14 cellular contexts compared by ENCODE assay signal in the genomic region with DNA sequence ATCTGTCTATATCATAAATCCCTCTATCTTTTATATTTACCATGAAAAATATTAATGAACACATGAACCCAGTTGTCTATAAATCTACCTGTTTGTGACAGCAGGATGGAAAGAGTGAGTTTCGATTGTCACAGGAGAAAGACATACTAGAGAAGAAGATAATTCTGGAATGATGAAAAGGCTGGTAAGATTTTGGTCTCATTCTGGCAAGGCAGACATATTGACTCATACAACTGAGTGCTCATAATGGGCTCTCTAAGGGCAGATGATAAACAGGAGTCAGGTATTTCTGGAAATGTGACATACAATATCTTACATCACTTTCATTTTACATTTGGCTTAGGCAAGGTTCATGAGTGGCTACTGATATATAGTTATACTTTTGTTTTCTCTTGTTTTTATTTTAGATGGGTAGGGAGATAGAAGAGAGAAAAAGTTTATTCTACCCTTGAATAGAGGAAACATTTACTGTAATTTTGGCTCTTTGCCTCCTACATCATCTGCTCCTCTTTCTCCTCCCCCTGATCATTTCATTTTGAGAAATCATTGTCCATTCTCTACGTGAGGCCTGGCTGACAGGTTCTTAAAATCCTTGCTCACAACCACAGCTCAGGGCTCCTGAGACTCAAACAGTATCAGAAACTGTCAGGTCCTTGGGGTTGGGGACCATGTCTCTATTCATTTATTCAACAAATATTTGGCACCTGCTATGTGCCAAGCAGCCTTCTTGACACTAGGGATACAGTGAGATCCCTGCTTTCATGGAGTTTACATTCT. TPM values are rescaled to one million over a fixed set of nuclear protein-coding genes. Genes with fewer than 3 reads are reported as not detected.
DNase-seq lines count a peak whose midpoint lies in the region; ATAC-seq lines count a peak whose summit lies in the region.
"Had no signal": no experiment of that assay in that cellular context is flagged by ENCODE, and none has a peak within 500 bp of the region (broad histone marks: within the 10 kb centered on the region; RNA-seq: fewer than 3 reads in every experiment).

No MANE protein-coding gene starts in this region.

- H3K36me3 Mint-ChIP-seq in activated T-cell treated with anti-CD3 and anti-CD28 coated beads, Interleukin-2, amount 50 U/mL, for 72 hours (ENCODE audit: insufficient read depth in 2 of 2): no peaks in the 10 kb centered on the region
- H3K36me3 Mint-ChIP-seq: activated naive CD4-positive, alpha-beta T cell treated with anti-CD3 and anti-CD28 coated beads, Interleukin-2, amount 50 U/mL, for 72 hours; naive thymus-derived CD8-positive, alpha-beta T cell had no signal

- peak overlapping the region; percentile 98 for H3K27ac Mint-ChIP-seq in activated T-cell treated with anti-CD3 and anti-CD28 coated beads, Interleukin-2, amount 50 U/mL, for 72 hours
- H3K27ac Mint-ChIP-seq: HFFc6; naive thymus-derived CD8-positive, alpha-beta T cell had no signal

- peak overlapping the region; percentile 44 to 89 for H3K4me3 Mint-ChIP-seq in activated T-cell treated with anti-CD3 and anti-CD28 coated beads, Interleukin-2, amount 50 U/mL, for 72 hours
- H3K4me3 Mint-ChIP-seq: HFFc6; naive thymus-derived CD8-positive, alpha-beta T cell had no signal

- H3K27me3 Mint-ChIP-seq in activated T-cell treated with anti-CD3 and anti-CD28 coated beads, Interleukin-2, amount 50 U/mL, for 72 hours (ENCODE audit: low read depth): peaks cover 8% of the 10 kb centered on the region

- ATAC-seq in activated T-cell treated with anti-CD3 and anti-CD28 coated beads, Interleukin-2, amount 50 U/mL, for 72 hours (replicated peaks in 1 of 2): peak; percentile 95
- ATAC-seq in HG02610 (IDR thresholded peaks at IDR 0.05; ENCODE audit: unreplicated experiment): peak; percentile 40
- no peak for ATAC-seq in GM18517 (IDR thresholded peaks at IDR 0.05; ENCODE audit: unreplicated experiment)
- ATAC-seq: left ventricle myocardium superior; naive thymus-derived CD8-positive, alpha-beta T cell had no signal

- H3K4me1 Mint-ChIP-seq in activated T-cell treated with anti-CD3 and anti-CD28 coated beads, Interleukin-2, amount 50 U/mL, for 72 hours (ENCODE audit: low read depth): peaks cover 29% of the 10 kb centered on the region
- H3K4me1 Mint-ChIP-seq: naive thymus-derived CD8-positive, alpha-beta T cell had no signal

- H3K9me3 Mint-ChIP-seq in activated T-cell treated with anti-CD3 and anti-CD28 coated beads, Interleukin-2, amount 50 U/mL, for 72 hours: no peaks in the 10 kb centered on the region
- H3K9me3 Mint-ChIP-seq: activated naive CD4-positive, alpha-beta T cell treated with anti-CD3 and anti-CD28 coated beads, Interleukin-2, amount 50 U/mL, for 72 hours; HFFc6; naive thymus-derived CD8-positive, alpha-beta T cell had no signal

- DNase-seq in activated T-cell treated with anti-CD3 and anti-CD28 coated beads, Interleukin-2, amount 50 U/mL, for 72 hours: peak; percentile 12 to 27
- no peak for DNase-seq in activated T-cell treated with anti-CD3 and anti-CD28 coated beads, Interleukin-2, amount 50 U/mL, for 48 hours
- DNase-seq in OCI-M1 (lab: John Stamatoyannopoulos, UW) (peak; percentile 47), kidney tubule cell (ENCODE audit: low spot score) (peak; percentile 22), NCI-H524 (lab: John Stamatoyannopoulos, UW) (no peak), GM19240 (ENCODE audit: insufficient read length, low spot score) (no peak)
- DNase-seq: HFFc6; left ventricle myocardium superior; MV-4-11; naive thymus-derived CD8-positive, alpha-beta T cell; Peyer's patch had no signal

RNA-seq across cellular contexts. Expression of a gene that starts 14.4 kb away (rescaled TPM):
- 1 to 10 TPM; 2.7 to 5.9 TPM for total RNA-seq in activated T-cell treated with anti-CD3 and anti-CD28 coated beads, Interleukin-2, amount 50 U/mL, for 72 hours
- total RNA-seq: naive thymus-derived CD8-positive, alpha-beta T cell had no signal

Comparison
In these comparisons a context has a peak if more than half of its experiments do, and no peak if none do; other contexts are left out.
1. DNase-seq: peak in activated T-cell treated with anti-CD3 and anti-CD28 coated beads, Interleukin-2, amount 50 U/mL, for 72 hours (2 of 2), OCI-M1 (single experiment) and kidney tubule cell (single experiment); none in activated T-cell treated with anti-CD3 and anti-CD28 coated beads, Interleukin-2, amount 50 U/mL, for 48 hours (0 of 2), NCI-H524 (0 of 2) and GM19240 (single experiment).